In the genomic region with DNA sequence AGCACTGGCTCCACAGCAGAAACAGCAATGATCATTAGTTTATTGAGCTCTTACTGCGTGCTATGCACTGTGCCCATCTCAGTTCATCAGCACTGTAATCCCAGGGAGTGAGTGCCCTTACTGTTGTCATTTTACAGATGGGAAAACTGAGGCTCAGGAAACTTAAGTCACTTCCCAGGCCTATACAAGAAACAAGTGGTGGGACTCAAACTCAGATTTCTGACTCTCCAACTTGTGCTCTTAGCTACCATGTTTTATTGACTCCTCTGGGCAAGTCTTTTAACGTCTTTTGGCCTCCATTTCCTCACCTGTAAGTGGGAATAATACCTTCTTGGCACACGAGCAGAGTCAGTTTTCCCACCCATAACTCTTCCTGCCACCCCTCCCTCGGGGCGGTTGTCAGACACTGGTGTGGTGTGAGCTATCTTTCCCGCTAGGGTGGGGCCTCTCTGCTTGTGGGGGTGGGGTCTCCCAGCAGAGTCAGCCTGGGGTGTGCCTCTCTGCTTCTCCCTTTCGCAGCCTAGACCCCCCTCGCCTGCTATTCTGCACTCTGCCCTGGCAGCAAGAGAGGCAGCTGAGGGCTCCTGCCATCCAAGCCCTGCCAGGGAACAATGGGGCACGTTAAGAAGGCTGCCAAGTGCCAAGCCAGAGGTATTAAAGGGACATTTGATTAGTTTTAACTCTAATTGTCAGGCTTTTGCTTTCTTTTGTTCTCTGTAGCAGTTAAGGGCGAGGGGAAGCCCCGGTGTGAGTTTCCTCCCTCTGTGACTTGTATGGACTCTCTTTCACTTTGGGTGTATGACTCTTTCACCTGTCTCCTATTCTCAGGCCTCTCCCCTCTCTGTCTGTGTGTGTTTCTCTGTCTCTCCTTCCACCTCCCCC, we compare ENCODE assay signal across 1 cellular context.
TF ChIP-seq lines count a peak whose summit lies in the region.

No MANE protein-coding gene starts in this region.

TF ChIP-seq in endothelial cell of umbilical vein, 7 proteins besides CTCF, POLR2A, EP300 and RAD21 (continued from another document):
- TF ChIP-seq GATA2 (IDR thresholded peaks at IDR 0.05; ENCODE audit: insufficient read depth, insufficient read length, low read depth, low read length) = no peak
- no peak for TF ChIP-seq MYC (IDR thresholded peaks at IDR 0.05; ENCODE audit: low read depth, low read length)
